Comparison of ENCODE assay signal across 1 cellular context in genomic region chr14:105023791-105024480, GRCh38.
TF ChIP-seq lines count a peak whose summit lies in the region.

No MANE protein-coding gene starts in this region.

TF ChIP-seq in GM12891, 5 proteins besides CTCF, POLR2A, EP300 and RAD21:
- TF ChIP-seq PAX5 (IDR thresholded peaks at IDR 0.05; ENCODE audit: insufficient read depth, low read length, severe bottlenecking) (no peak), SPI1 (IDR thresholded peaks at IDR 0.05; ENCODE audit: low read depth, low read length) (no peak), POU2F2 (IDR thresholded peaks at IDR 0.05; ENCODE audit: low read depth, low read length) (no peak), POLR2AphosphoS5 (IDR thresholded peaks at IDR 0.05; ENCODE audit: low read depth, low read length) (no peak), TAF1 (IDR thresholded peaks at IDR 0.05; ENCODE audit: low read depth, low read length) (no peak)
TF ChIP-seq in GM12891: peak in this region for 0.
